Comparison of ENCODE assay signal across 28 cellular contexts in genomic region chr22:41354979-41355378, GRCh38.
"Had no signal": no experiment of that assay in that cellular context is flagged by ENCODE, and none has a peak within 500 bp of the region (broad histone marks: within the 10 kb centered on the region; RNA-seq: fewer than 3 reads in every experiment).

No MANE protein-coding gene starts in this region.

- H3K9me3 ChIP-seq: MG63 had no signal

- H3K27me3 ChIP-seq: brain microvascular endothelial cell, cardiac muscle cell, MG63 had no signal

- DNase-seq: activated CD4-positive, alpha-beta memory T cell treated with anti-CD3 and anti-CD28 coated beads, Interleukin-2, amount 10 ng/mL, durations not matched to agents 7 days and 5 days; activated CD4-positive, alpha-beta T cell treated with anti-CD3 and anti-CD28 coated beads, Interleukin-2, amount 50 U/mL, for 1 hour; activated CD4-positive, CD25-positive, alpha-beta regulatory T cell; activated CD8-positive, alpha-beta memory T cell treated with anti-CD3 and anti-CD28 coated beads, Interleukin-2, amount 50 U/mL, for 4 hours; activated gamma-delta T cell treated with Interleukin-2 at 50 U/mL for 16 hours; activated naive CD4-positive, alpha-beta T cell treated with anti-CD3 and anti-CD28 coated beads, Interleukin-2, amount 50 U/mL, for 16 hours; activated T-cell treated with anti-CD3 and anti-CD28 coated beads, Interleukin-2, amount 50 U/mL, for 72 hours; amygdala; brain microvascular endothelial cell; cerebellar nuclear complex; MG63; MV-4-11; NCI-H1092 treated with DMSO at 0.1 percent for 48 hours; NCI-H1417 treated with DMSO at 0.1 percent for 48 hours; NCI-H1694; NCI-H2029; NCI-H2107; NCI-H2171 treated with DMSO at 0.1 percent for 48 hours; NCI-H345; NCI-H510A; NCI-H69; NK-92 treated with Interleukin-12 subunit alpha and Interleukin-12 subunit beta, amount 100 ng/mL, for 24 hours; OCI-M1; SHP77 treated with DMSO at 0.1 percent for 48 hours; T-helper 17 cell; T-helper 9 cell had no signal

- H3K27ac ChIP-seq: brain microvascular endothelial cell, cardiac muscle cell had no signal

- ATAC-seq: activated T-cell treated with anti-CD3 and anti-CD28 coated beads, Interleukin-2, amount 50 U/mL, for 72 hours; Panc1; T-helper 17 cell had no signal

- H3K4me3 ChIP-seq: cardiac muscle cell, MG63 had no signal
